ENCODE assay signal across 1 cellular context in genomic region chr1:244843148-244843978, GRCh38.
TF ChIP-seq lines count a peak whose summit lies in the region.

No MANE protein-coding gene starts in this region.

TF ChIP-seq in SK-N-SH treated with all-trans-retinoic acid at 6 μM for 48 hours, 23 proteins besides CTCF, POLR2A, EP300 and RAD21 (continued from another document):
- TF ChIP-seq, protein P1, sequence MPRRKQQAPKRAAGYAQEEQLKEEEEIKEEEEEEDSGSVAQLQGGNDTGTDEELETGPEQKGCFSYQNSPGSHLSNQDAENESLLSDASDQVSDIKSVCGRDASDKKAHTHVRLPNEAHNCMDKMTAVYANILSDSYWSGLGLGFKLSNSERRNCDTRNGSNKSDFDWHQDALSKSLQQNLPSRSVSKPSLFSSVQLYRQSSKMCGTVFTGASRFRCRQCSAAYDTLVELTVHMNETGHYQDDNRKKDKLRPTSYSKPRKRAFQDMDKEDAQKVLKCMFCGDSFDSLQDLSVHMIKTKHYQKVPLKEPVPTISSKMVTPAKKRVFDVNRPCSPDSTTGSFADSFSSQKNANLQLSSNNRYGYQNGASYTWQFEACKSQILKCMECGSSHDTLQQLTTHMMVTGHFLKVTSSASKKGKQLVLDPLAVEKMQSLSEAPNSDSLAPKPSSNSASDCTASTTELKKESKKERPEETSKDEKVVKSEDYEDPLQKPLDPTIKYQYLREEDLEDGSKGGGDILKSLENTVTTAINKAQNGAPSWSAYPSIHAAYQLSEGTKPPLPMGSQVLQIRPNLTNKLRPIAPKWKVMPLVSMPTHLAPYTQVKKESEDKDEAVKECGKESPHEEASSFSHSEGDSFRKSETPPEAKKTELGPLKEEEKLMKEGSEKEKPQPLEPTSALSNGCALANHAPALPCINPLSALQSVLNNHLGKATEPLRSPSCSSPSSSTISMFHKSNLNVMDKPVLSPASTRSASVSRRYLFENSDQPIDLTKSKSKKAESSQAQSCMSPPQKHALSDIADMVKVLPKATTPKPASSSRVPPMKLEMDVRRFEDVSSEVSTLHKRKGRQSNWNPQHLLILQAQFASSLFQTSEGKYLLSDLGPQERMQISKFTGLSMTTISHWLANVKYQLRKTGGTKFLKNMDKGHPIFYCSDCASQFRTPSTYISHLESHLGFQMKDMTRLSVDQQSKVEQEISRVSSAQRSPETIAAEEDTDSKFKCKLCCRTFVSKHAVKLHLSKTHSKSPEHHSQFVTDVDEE (CRISPR knock-in tag; IDR thresholded peaks at IDR 0.05), result no peak
- TF ChIP-seq RARB (CRISPR knock-in tag; IDR thresholded peaks at IDR 0.05) (no peak), PPARA (CRISPR knock-in tag; IDR thresholded peaks at IDR 0.05; ENCODE audit: borderline replicate concordance) (no peak)
- TF ChIP-seq, protein P2, sequence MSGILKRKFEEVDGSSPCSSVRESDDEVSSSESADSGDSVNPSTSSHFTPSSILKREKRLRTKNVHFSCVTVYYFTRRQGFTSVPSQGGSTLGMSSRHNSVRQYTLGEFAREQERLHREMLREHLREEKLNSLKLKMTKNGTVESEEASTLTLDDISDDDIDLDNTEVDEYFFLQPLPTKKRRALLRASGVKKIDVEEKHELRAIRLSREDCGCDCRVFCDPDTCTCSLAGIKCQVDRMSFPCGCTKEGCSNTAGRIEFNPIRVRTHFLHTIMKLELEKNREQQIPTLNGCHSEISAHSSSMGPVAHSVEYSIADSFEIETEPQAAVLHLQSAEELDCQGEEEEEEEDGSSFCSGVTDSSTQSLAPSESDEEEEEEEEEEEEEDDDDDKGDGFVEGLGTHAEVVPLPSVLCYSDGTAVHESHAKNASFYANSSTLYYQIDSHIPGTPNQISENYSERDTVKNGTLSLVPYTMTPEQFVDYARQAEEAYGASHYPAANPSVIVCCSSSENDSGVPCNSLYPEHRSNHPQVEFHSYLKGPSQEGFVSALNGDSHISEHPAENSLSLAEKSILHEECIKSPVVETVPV (CRISPR knock-in tag; IDR thresholded peaks at IDR 0.05), result no peak
